13 cellular contexts compared by ENCODE assay signal in the genomic region with DNA sequence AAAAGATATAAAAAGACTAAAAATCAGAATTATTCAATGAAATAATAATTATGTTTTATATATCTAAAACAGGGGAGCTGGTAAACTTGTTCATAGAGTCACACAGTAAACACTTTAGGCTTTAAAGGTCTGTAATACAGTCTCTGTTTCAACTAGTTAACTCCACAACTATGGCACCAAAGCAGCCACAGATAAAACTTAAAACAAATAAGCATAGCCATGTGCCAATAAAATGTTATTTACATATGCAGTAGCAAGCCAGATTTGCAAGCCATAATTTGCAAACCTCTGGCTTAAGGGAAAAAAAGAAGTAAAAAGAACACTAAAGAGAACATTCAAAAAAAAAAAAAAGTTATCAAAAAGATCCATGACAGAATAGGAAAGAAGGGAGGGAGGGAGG. TPM values are rescaled to one million over a fixed set of nuclear protein-coding genes. Genes with fewer than 3 reads are reported as not detected.
DNase-seq lines count a peak whose midpoint lies in the region; ATAC-seq and TF ChIP-seq lines count a peak whose summit lies in the region.
"Had no signal": no experiment of that assay in that cellular context is flagged by ENCODE, and none has a peak within 500 bp of the region (broad histone marks: within the 10 kb centered on the region; RNA-seq: fewer than 3 reads in every experiment).

No MANE protein-coding gene starts in this region.

- peaks cover 39 to 49% of the 10 kb centered on the region in 2 donors for H3K4me1 Mint-ChIP-seq in natural killer cell
- H3K4me1 Mint-ChIP-seq in natural killer cell treated with Interleukin-12 subunit alpha and Interleukin-12 subunit beta and Interleukin-15 and Interleukin-18, amount 100 ng/mL, for 72 hours (ENCODE audit: low read depth in 2 of 2) = peaks cover 27 to 37% of the 10 kb centered on the region in 2 donors
- H3K4me1 Mint-ChIP-seq in central memory CD8-positive, alpha-beta T cell = peaks cover 48% of the 10 kb centered on the region

- DNase-seq in natural killer cell (no peak), NCI-H526 treated with DMSO at 0.1 percent for 48 hours (lab: John Stamatoyannopoulos, UW) (peak; percentile 73), NCI-H82 treated with DMSO at 0.1 percent for 48 hours (lab: John Stamatoyannopoulos, UW; ENCODE audit: unreplicated experiment) (no peak)
- DNase-seq in natural killer cell treated with Interleukin-12 subunit alpha and Interleukin-12 subunit beta and Interleukin-15 and Interleukin-18, amount 100 ng/mL, for 72 hours (ENCODE audit: low spot score) = no peak
- no peak for DNase-seq in central memory CD8-positive, alpha-beta T cell (ENCODE audit: low spot score in 2 of 2)
- DNase-seq in activated effector memory CD4-positive, alpha-beta T cell treated with Interleukin-2 at 50 U/mL for 16 hours = no peak
- DNase-seq: BE2C; Caco-2; CD8-positive, alpha-beta memory T cell; GF-D8; HCEC 1CT; HFFc6 had no signal

- peak overlapping the region; percentile 70 to 73 for H3K27ac Mint-ChIP-seq in natural killer cell
- H3K27ac Mint-ChIP-seq in natural killer cell treated with Interleukin-12 subunit alpha and Interleukin-12 subunit beta and Interleukin-15 and Interleukin-18, amount 100 ng/mL, for 72 hours = no peak overlapping the region
- H3K27ac Mint-ChIP-seq in central memory CD8-positive, alpha-beta T cell (ENCODE audit: low read depth) = peak overlapping the region; percentile 23
- H3K27ac Mint-ChIP-seq: HFFc6 had no signal

- TF ChIP-seq CTCF in natural killer cell (IDR thresholded peaks at IDR 0.05) = no peak

- H3K4me3 Mint-ChIP-seq in natural killer cell = no peak overlapping the region
- no peak overlapping the region for H3K4me3 Mint-ChIP-seq in natural killer cell treated with Interleukin-12 subunit alpha and Interleukin-12 subunit beta and Interleukin-15 and Interleukin-18, amount 100 ng/mL, for 72 hours
- H3K4me3 Mint-ChIP-seq in central memory CD8-positive, alpha-beta T cell = no peak overlapping the region
- H3K4me3 Mint-ChIP-seq: HFFc6 had no signal

- intact Hi-C loops in natural killer cell (cut with micrococcal nuclease) = no loop called here

- ATAC-seq in natural killer cell (no peak), HG03520 (IDR thresholded peaks at IDR 0.05; ENCODE audit: unreplicated experiment) (no peak)
- no peak for ATAC-seq in natural killer cell treated with Interleukin-12 subunit alpha and Interleukin-12 subunit beta and Interleukin-15 and Interleukin-18, amount 100 ng/mL, for 72 hours
- ATAC-seq in central memory CD8-positive, alpha-beta T cell (replicated peaks; ENCODE audit: extremely low read depth, poor library complexity, severe bottlenecking) = no peak

- no peaks in the 10 kb centered on the region for H3K36me3 Mint-ChIP-seq in natural killer cell
- H3K36me3 Mint-ChIP-seq in natural killer cell treated with Interleukin-12 subunit alpha and Interleukin-12 subunit beta and Interleukin-15 and Interleukin-18, amount 100 ng/mL, for 72 hours = no peaks in the 10 kb centered on the region
- H3K36me3 Mint-ChIP-seq in central memory CD8-positive, alpha-beta T cell (ENCODE audit: insufficient read depth) = peaks cover 10% of the 10 kb centered on the region

- no peaks in the 10 kb centered on the region for H3K9me3 Mint-ChIP-seq in natural killer cell
- no peaks in the 10 kb centered on the region for H3K9me3 Mint-ChIP-seq in natural killer cell treated with Interleukin-12 subunit alpha and Interleukin-12 subunit beta and Interleukin-15 and Interleukin-18, amount 100 ng/mL, for 72 hours
- H3K9me3 Mint-ChIP-seq in central memory CD8-positive, alpha-beta T cell = no peaks in the 10 kb centered on the region
- H3K9me3 Mint-ChIP-seq: CD8-positive, alpha-beta memory T cell; HFFc6 had no signal

- no peaks in the 10 kb centered on the region for H3K27me3 Mint-ChIP-seq in natural killer cell (ENCODE audit: low read depth in 2 of 2)
- no peaks in the 10 kb centered on the region for H3K27me3 Mint-ChIP-seq in natural killer cell treated with Interleukin-12 subunit alpha and Interleukin-12 subunit beta and Interleukin-15 and Interleukin-18, amount 100 ng/mL, for 72 hours
- H3K27me3 Mint-ChIP-seq in central memory CD8-positive, alpha-beta T cell = no peaks in the 10 kb centered on the region
- H3K27me3 Mint-ChIP-seq: CD8-positive, alpha-beta memory T cell had no signal

RNA-seq across cellular contexts. Expression of gene RICTOR, which starts 24.9 kb away (rescaled TPM):
- total RNA-seq in natural killer cell = 100 to 1,000 TPM; 103 to 105 (median 103) TPM
- total RNA-seq in natural killer cell treated with Interleukin-12 subunit alpha and Interleukin-12 subunit beta and Interleukin-15 and Interleukin-18, amount 100 ng/mL, for 72 hours = 10 to 100 TPM; 42.7 to 51.0 TPM

Comparison
In these comparisons a context has a peak if more than half of its experiments do, and no peak if none do; other contexts are left out.
1. H3K27ac Mint-ChIP-seq: peak in natural killer cell (2 of 2) and central memory CD8-positive, alpha-beta T cell (single experiment); none in natural killer cell treated with Interleukin-12 subunit alpha and Interleukin-12 subunit beta and Interleukin-15 and Interleukin-18, amount 100 ng/mL, for 72 hours (0 of 2).